2 cellular contexts compared by ENCODE assay signal in the genomic region with DNA sequence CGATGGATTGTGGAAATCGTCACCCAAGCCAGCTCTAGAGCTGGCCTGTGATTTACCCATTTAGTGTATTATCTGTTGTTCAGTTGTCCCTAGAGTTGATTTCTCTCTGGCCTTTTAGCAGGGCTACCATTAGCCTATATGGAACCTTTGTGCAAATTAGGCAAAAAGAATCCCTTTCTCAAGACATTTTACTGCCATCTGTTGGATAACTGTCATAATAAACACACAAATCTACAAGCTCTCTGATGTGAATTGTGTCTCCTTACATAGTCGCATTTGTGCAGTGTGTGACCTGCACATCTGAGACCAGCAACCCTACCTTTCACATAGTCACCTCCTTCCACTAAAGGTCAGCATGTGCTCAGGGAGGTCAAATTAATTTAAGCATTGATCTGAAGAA.
TF ChIP-seq lines count a peak whose summit lies in the region.

No MANE protein-coding gene starts in this region.

TF ChIP-seq in IMR-90, 13 proteins besides CTCF, POLR2A, EP300 and RAD21 (continued from another document):
- TF ChIP-seq MAFK (IDR thresholded peaks at IDR 0.05; ENCODE audit: low read depth, low read length) (no peak), CHD1 (IDR thresholded peaks at IDR 0.05; ENCODE audit: low read depth, low read length) (no peak), NFE2L2 (IDR thresholded peaks at IDR 0.05; ENCODE audit: low read depth, low read length) (no peak), CEBPB (IDR thresholded peaks at IDR 0.05; ENCODE audit: low read depth, low read length) (no peak), RCOR1 (IDR thresholded peaks at IDR 0.05; ENCODE audit: insufficient replicate concordance, low read length) (no peak), FOS (IDR thresholded peaks at IDR 0.05; ENCODE audit: low read depth, low read length) (no peak), RFX5 (IDR thresholded peaks at IDR 0.05; ENCODE audit: low read depth, low read length) (no peak), MAZ (IDR thresholded peaks at IDR 0.05; ENCODE audit: borderline replicate concordance, low read depth, low read length) (no peak)
- TF ChIP-seq, protein P1, sequence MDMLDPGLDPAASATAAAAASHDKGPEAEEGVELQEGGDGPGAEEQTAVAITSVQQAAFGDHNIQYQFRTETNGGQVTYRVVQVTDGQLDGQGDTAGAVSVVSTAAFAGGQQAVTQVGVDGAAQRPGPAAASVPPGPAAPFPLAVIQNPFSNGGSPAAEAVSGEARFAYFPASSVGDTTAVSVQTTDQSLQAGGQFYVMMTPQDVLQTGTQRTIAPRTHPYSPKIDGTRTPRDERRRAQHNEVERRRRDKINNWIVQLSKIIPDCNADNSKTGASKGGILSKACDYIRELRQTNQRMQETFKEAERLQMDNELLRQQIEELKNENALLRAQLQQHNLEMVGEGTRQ (IDR thresholded peaks at IDR 0.05; ENCODE audit: low read depth, low read length): no peak

TF ChIP-seq in SK-N-SH treated with all-trans-retinoic acid at 6 μM for 48 hours, 23 proteins besides CTCF, POLR2A, EP300 and RAD21 (continued from another document):
- TF ChIP-seq BACH2 (CRISPR knock-in tag; IDR thresholded peaks at IDR 0.05; ENCODE audit: borderline replicate concordance) (no peak), RARB (CRISPR knock-in tag; IDR thresholded peaks at IDR 0.05) (no peak), ZNF8 (CRISPR knock-in tag; IDR thresholded peaks at IDR 0.05) (no peak), OSR1 (CRISPR knock-in tag; IDR thresholded peaks at IDR 0.05) (no peak), ISL1 (CRISPR knock-in tag; IDR thresholded peaks at IDR 0.05) (no peak), SNAI2 (CRISPR knock-in tag; IDR thresholded peaks at IDR 0.05) (no peak), ESRRG (CRISPR knock-in tag; IDR thresholded peaks at IDR 0.05) (no peak), GLIS3 (CRISPR knock-in tag; IDR thresholded peaks at IDR 0.05) (no peak), ZC3H10 (CRISPR knock-in tag; IDR thresholded peaks at IDR 0.05) (no peak), CSRNP3 (CRISPR knock-in tag; IDR thresholded peaks at IDR 0.05) (no peak), ZFP30 (CRISPR knock-in tag; IDR thresholded peaks at IDR 0.05) (no peak)
- TF ChIP-seq, protein P2, sequence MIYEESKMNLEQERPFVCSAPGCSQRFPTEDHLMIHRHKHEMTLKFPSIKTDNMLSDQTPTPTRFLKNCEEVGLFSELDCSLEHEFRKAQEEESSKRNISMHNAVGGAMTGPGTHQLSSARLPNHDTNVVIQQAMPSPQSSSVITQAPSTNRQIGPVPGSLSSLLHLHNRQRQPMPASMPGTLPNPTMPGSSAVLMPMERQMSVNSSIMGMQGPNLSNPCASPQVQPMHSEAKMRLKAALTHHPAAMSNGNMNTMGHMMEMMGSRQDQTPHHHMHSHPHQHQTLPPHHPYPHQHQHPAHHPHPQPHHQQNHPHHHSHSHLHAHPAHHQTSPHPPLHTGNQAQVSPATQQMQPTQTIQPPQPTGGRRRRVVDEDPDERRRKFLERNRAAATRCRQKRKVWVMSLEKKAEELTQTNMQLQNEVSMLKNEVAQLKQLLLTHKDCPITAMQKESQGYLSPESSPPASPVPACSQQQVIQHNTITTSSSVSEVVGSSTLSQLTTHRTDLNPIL (CRISPR knock-in tag; IDR thresholded peaks at IDR 0.05; ENCODE audit: low read depth): no peak
- TF ChIP-seq, protein P3, sequence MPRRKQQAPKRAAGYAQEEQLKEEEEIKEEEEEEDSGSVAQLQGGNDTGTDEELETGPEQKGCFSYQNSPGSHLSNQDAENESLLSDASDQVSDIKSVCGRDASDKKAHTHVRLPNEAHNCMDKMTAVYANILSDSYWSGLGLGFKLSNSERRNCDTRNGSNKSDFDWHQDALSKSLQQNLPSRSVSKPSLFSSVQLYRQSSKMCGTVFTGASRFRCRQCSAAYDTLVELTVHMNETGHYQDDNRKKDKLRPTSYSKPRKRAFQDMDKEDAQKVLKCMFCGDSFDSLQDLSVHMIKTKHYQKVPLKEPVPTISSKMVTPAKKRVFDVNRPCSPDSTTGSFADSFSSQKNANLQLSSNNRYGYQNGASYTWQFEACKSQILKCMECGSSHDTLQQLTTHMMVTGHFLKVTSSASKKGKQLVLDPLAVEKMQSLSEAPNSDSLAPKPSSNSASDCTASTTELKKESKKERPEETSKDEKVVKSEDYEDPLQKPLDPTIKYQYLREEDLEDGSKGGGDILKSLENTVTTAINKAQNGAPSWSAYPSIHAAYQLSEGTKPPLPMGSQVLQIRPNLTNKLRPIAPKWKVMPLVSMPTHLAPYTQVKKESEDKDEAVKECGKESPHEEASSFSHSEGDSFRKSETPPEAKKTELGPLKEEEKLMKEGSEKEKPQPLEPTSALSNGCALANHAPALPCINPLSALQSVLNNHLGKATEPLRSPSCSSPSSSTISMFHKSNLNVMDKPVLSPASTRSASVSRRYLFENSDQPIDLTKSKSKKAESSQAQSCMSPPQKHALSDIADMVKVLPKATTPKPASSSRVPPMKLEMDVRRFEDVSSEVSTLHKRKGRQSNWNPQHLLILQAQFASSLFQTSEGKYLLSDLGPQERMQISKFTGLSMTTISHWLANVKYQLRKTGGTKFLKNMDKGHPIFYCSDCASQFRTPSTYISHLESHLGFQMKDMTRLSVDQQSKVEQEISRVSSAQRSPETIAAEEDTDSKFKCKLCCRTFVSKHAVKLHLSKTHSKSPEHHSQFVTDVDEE (CRISPR knock-in tag; IDR thresholded peaks at IDR 0.05): no peak
